Comparison of ENCODE assay signal across 1 cellular context in genomic region chr1:39817091-39817932, GRCh38.
TF ChIP-seq lines count a peak whose summit lies in the region.
"Not testable (repeated sequence)": the region's sequence is repeated elsewhere in the genome, so short reads cannot be mapped to it uniquely, and the experiment has no call there.

No MANE protein-coding gene starts in this region.

TF ChIP-seq in K562, 482 proteins besides CTCF, POLR2A, EP300 and RAD21 (continued from another document):
- peak; percentile 90 for TF ChIP-seq MGA (IDR thresholded peaks at IDR 0.05)
- 0 out of 2 replicates have a peak, but pooled peaks have one; percentile 32 for TF ChIP-seq HDAC8 (tag; IDR thresholded peaks at IDR 0.05)
- TF ChIP-seq BHLHE40 (IDR thresholded peaks at IDR 0.05; ENCODE audit: low read length) = peak; percentile 84
- TF ChIP-seq USF1 (CRISPR knock-in tag; IDR thresholded peaks at IDR 0.05) = peak; percentile 87
- TF ChIP-seq MAZ (CRISPR knock-in tag; conservative IDR thresholded peaks at IDR 0.05 in 1 of 2, IDR thresholded peaks at IDR 0.05 in 1 of 2) = 0 out of 4 replicates have a peak, but pooled peaks of 1 of the 2 experiments have one; percentile 12
- 0 out of 2 replicates have a peak, but pooled peaks have one; percentile 9 for TF ChIP-seq ERF (CRISPR knock-in tag; IDR thresholded peaks at IDR 0.05)
- TF ChIP-seq SMAD4 (CRISPR knock-in tag; conservative IDR thresholded peaks at IDR 0.05) = peak; percentile 32; the same call in 1 of the 2 replicates
- peak; percentile 37; the same call in 1 of the 2 replicates for TF ChIP-seq TFAP4 (CRISPR knock-in tag; IDR thresholded peaks at IDR 0.05; ENCODE audit: borderline replicate concordance)
- TF ChIP-seq BCOR (IDR thresholded peaks at IDR 0.05) = peak; percentile 62
- TF ChIP-seq FOXK2 (conservative IDR thresholded peaks at IDR 0.05 in 1 of 2, IDR thresholded peaks at IDR 0.05 in 1 of 2; ENCODE audit: low read depth in 2 of 2) = peak; percentile 33 to 59; a peak in 2 of 4 replicates
- peak; percentile 72 for TF ChIP-seq USF2 (CRISPR knock-in tag; IDR thresholded peaks at IDR 0.05)
- peak; percentile 74; the same call in 1 of the 2 replicates for TF ChIP-seq ZNF395 (CRISPR knock-in tag; IDR thresholded peaks at IDR 0.05)
- 0 out of 3 replicates have a peak, but pooled peaks of 1 of the 2 experiments have one; percentile 10 for TF ChIP-seq CBX3 (IDR thresholded peaks at IDR 0.05; ENCODE audit: borderline replicate concordance in 1 of 2, low read length in 2 of 2)
- not testable (repeated sequence) for TF ChIP-seq ZBTB40 (IDR thresholded peaks at IDR 0.05)
- peak; percentile 42; the same call in 1 of the 2 replicates for TF ChIP-seq ZBTB40 (CRISPR knock-in tag; IDR thresholded peaks at IDR 0.05)
- peak; percentile 89 for TF ChIP-seq MAX (CRISPR knock-in tag; IDR thresholded peaks at IDR 0.05)
- peak; percentile 63; the same call in 1 of the 2 replicates for TF ChIP-seq ZBTB17 (CRISPR knock-in tag; IDR thresholded peaks at IDR 0.05)
- 0 out of 2 replicates have a peak, but pooled peaks have one; percentile 59 for TF ChIP-seq FOXP1 (CRISPR knock-in tag; IDR thresholded peaks at IDR 0.05)
- peak; percentile 79 for TF ChIP-seq SPI1 (IDR thresholded peaks at IDR 0.05; ENCODE audit: borderline replicate concordance, low read depth, low read length)
- peak; percentile 66 to 72 for TF ChIP-seq E2F6 (IDR thresholded peaks at IDR 0.05; ENCODE audit: borderline replicate concordance in 1 of 2, extremely low read depth in 1 of 2, insufficient read depth in 1 of 2, insufficient read length in 1 of 2, low read depth in 1 of 2, low read length in 1 of 2, poor library complexity in 1 of 2, severe bottlenecking in 1 of 2)
- 0 out of 2 replicates have a peak, but pooled peaks have one; percentile 36 for TF ChIP-seq NR4A1 (CRISPR knock-in tag; IDR thresholded peaks at IDR 0.05)
- peak; percentile 34; the same call in 1 of the 2 replicates for TF ChIP-seq NR4A1 (tag; IDR thresholded peaks at IDR 0.05)
